24 cellular contexts compared by ENCODE assay signal in the genomic region with DNA sequence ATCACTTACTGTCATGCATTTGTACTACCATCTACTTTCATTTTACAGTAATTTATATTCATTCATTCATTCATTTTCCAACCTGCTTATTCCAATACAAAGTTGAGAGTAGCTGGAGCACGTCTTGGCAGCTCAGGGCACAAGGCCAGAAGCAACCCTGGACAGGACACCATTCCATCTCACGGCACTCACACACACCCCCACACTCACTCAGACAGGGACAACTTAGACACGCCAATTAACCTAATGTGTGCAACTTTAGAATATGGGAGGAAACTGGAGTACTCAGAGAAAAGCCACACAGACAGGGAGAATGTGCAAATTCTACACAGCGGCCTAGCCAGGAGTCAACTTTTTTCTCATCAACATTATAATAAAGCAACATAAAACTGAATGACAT. TPM values are rescaled to one million over a fixed set of nuclear protein-coding genes. Genes with fewer than 3 reads are reported as not detected.
"Had no signal": no experiment of that assay in that cellular context is flagged by ENCODE, and none has a peak within 500 bp of the region (broad histone marks: within the 10 kb centered on the region; RNA-seq: fewer than 3 reads in every experiment).

No MANE protein-coding gene starts in this region.

- H3K36me3 ChIP-seq: lower lobe of right lung, sigmoid colon, thoracic aorta had no signal

- H3K9me3 Mint-ChIP-seq: activated CD8-positive, alpha-beta T cell treated with anti-CD3 and anti-CD28 coated beads for 36 hours; activated T-helper 1 cell treated with anti-CD3 and anti-CD28 coated beads, Interleukin-12 subunit alpha, Interleukin-12 subunit beta, Interleukin-2, Interleukin-4 antibody, amounts not matched to agents 30 ng/mL and 10 ng/mL and 1 ng/mL, durations not matched to agents 14 hours and 24 hours and 36 hours; dendritic cell treated with granulocyte-macrophage colony-stimulating factor and Interleukin-4, amounts not matched to agents 40 ng/mL and 50 ng/mL, for 4 days had no signal

- H3K27ac ChIP-seq: body of pancreas, lower lobe of right lung, sigmoid colon, thoracic aorta had no signal

- H3K27me3 ChIP-seq: body of pancreas, sigmoid colon had no signal

- H3K27me3 Mint-ChIP-seq: activated CD8-positive, alpha-beta T cell treated with anti-CD3 and anti-CD28 coated beads for 36 hours; dendritic cell treated with granulocyte-macrophage colony-stimulating factor and Interleukin-4, amounts not matched to agents 40 ng/mL and 50 ng/mL, for 4 days; progenitor cell of endocrine pancreas had no signal

- H3K4me1 Mint-ChIP-seq: activated CD8-positive, alpha-beta memory T cell treated with anti-CD3 and anti-CD28 coated beads, Interleukin-2, amount 10 ng/mL, durations not matched to agents 7 days and 5 days had no signal

- H3K36me3 Mint-ChIP-seq: activated CD8-positive, alpha-beta memory T cell treated with anti-CD3 and anti-CD28 coated beads, Interleukin-2, amount 10 ng/mL, durations not matched to agents 7 days and 5 days had no signal

- H3K4me3 Mint-ChIP-seq: activated CD8-positive, alpha-beta memory T cell treated with anti-CD3 and anti-CD28 coated beads, Interleukin-2, amount 10 ng/mL, durations not matched to agents 7 days and 5 days; activated CD8-positive, alpha-beta T cell treated with anti-CD3 and anti-CD28 coated beads for 36 hours; activated T-helper 1 cell treated with anti-CD3 and anti-CD28 coated beads, Interleukin-12 subunit alpha, Interleukin-12 subunit beta, Interleukin-2, Interleukin-4 antibody, amounts not matched to agents 30 ng/mL and 10 ng/mL and 1 ng/mL, durations not matched to agents 14 hours and 24 hours and 36 hours; dendritic cell treated with granulocyte-macrophage colony-stimulating factor and Interleukin-4, amounts not matched to agents 40 ng/mL and 50 ng/mL, for 4 days; naive thymus-derived CD8-positive, alpha-beta T cell; T-helper 1 cell treated with Interleukin-12 subunit alpha and Interleukin-12 subunit beta and Interleukin-4 antibody, amounts not matched to agents 30 μg/mL and 1 μg/mL, for 36 hours had no signal

- ATAC-seq: activated CD8-positive, alpha-beta memory T cell treated with anti-CD3 and anti-CD28 coated beads, Interleukin-2, amount 10 ng/mL, durations not matched to agents 7 days and 5 days; activated CD8-positive, alpha-beta T cell treated with anti-CD3 and anti-CD28 coated beads for 36 hours; body of pancreas; esophagus mucosa; lower lobe of right lung; naive thymus-derived CD8-positive, alpha-beta T cell had no signal

- H3K9me3 ChIP-seq: body of pancreas, lower lobe of right lung, sigmoid colon, thoracic aorta had no signal

- H3K4me3 ChIP-seq: body of pancreas, lower lobe of right lung, sigmoid colon, thoracic aorta had no signal

- H3K27ac Mint-ChIP-seq: activated CD8-positive, alpha-beta memory T cell treated with anti-CD3 and anti-CD28 coated beads, Interleukin-2, amount 10 ng/mL, durations not matched to agents 7 days and 5 days; activated CD8-positive, alpha-beta T cell treated with anti-CD3 and anti-CD28 coated beads for 36 hours; activated T-helper 1 cell treated with anti-CD3 and anti-CD28 coated beads, Interleukin-12 subunit alpha, Interleukin-12 subunit beta, Interleukin-2, Interleukin-4 antibody, amounts not matched to agents 30 ng/mL and 10 ng/mL and 1 ng/mL, durations not matched to agents 14 hours and 24 hours and 36 hours; dendritic cell treated with granulocyte-macrophage colony-stimulating factor and Interleukin-4, amounts not matched to agents 40 ng/mL and 50 ng/mL, for 4 days; naive thymus-derived CD8-positive, alpha-beta T cell; progenitor cell of endocrine pancreas; T-helper 1 cell treated with Interleukin-12 subunit alpha and Interleukin-12 subunit beta and Interleukin-4 antibody, amounts not matched to agents 30 μg/mL and 1 μg/mL, for 36 hours had no signal

- DNase-seq: activated CD4-positive, alpha-beta T cell treated with anti-CD3 and anti-CD28 coated beads for 48 hours; activated CD4-positive, CD25-positive, alpha-beta regulatory T cell; activated CD8-positive, alpha-beta memory T cell treated with anti-CD3 and anti-CD28 coated beads, Interleukin-2, amount 10 ng/mL, durations not matched to agents 7 days and 5 days; activated CD8-positive, alpha-beta T cell treated with anti-CD3 and anti-CD28 coated beads for 36 hours; activated gamma-delta T cell; activated naive CD4-positive, alpha-beta T cell treated with anti-CD3 and anti-CD28 coated beads, Interleukin-2, amount 50 U/mL, for 16 hours; anterior cingulate cortex; body of pancreas; effector CD4-positive, alpha-beta T cell; head of caudate nucleus; hypothalamus; lower lobe of right lung; naive thymus-derived CD8-positive, alpha-beta T cell; retina; sigmoid colon; stimulated activated CD4-positive, alpha-beta T cell treated with anti-CD3 and anti-CD28 coated beads, Interleukin-2, amount 100 ng/mL, for 48 hours; stimulated activated naive CD4-positive, alpha-beta T cell treated with Interleukin-2 at 50 U/mL for 16 hours; T1000 had no signal

- H3K4me1 ChIP-seq: body of pancreas, sigmoid colon had no signal

RNA-seq across cellular contexts. Expression of gene IGF2BP2, which starts 46.8 kb away (rescaled TPM):
- polyA plus RNA-seq: naive thymus-derived CD8-positive, alpha-beta T cell had no signal
